8 cellular contexts compared by ENCODE assay signal in the genomic region with DNA sequence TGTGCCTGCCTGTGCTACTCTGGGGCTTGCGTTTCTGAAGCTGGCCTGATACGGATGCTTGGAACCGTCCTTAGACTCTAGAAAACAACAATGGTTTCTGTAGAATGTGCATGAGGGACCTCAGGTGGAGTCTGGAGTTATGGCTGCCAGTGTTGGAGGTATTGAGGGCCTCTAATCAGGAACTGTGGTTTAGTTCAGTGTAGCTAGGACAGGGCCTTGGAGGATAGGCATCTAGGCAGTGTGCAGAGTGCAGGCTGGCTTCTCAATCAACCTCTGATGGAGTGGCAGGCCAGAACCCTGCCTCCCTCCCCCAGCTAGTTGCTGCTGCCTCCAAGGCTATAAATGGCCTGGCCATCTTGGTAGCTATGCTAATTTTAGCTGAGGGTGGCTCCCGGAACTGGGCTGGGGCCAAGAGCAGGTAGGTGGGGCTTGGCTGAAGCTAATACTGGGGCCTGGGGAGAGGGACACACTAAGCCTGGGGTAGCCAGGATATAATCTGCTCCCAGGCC. TPM values are rescaled to one million over a fixed set of nuclear protein-coding genes. Genes with fewer than 3 reads are reported as not detected.
A peak's percentile ranks its signal among the peaks of the same experiment; 100 is the strongest.
DNase-seq lines count a peak whose midpoint lies in the region; ATAC-seq and TF ChIP-seq lines count a peak whose summit lies in the region.

No MANE protein-coding gene starts in this region.

- peaks cover 67% of the 10 kb centered on the region for H3K4me1 Mint-ChIP-seq in activated CD4-positive, alpha-beta T cell treated with anti-CD3 and anti-CD28 coated beads for 36 hours
- H3K4me1 Mint-ChIP-seq in activated B cell treated with CpG ODN at 0.5 μM for 24 hours = peaks cover 82% of the 10 kb centered on the region

- CTCF ChIA-PET in activated CD4-positive, alpha-beta T cell treated with anti-CD3 and anti-CD28 coated beads for 36 hours (lab: Charles Lee) = interaction anchor here (0.7 to 4.0 kb wide), 6 partner anchors 8 to 213 kb away, joined by 3 to 33 read pairs (median 6); no protein-coding TSS in a partner anchor
- CTCF ChIA-PET in activated B cell treated with CpG ODN at 0.5 μM for 24 hours (lab: Charles Lee) = interaction anchor here (0.8 to 1.5 kb wide), 3 partner anchors 10 to 210 kb away, joined by 3 to 4 read pairs (median 3); no protein-coding TSS in a partner anchor

- H3K27me3 Mint-ChIP-seq in activated CD4-positive, alpha-beta T cell treated with anti-CD3 and anti-CD28 coated beads for 36 hours = no peaks in the 10 kb centered on the region
- no peaks in the 10 kb centered on the region for H3K27me3 Mint-ChIP-seq in activated B cell treated with CpG ODN at 0.5 μM for 24 hours

- H3K27me3 ChIP-seq in mucosa of rectum (ENCODE audit: control insufficient read depth in 2 of 2, insufficient read depth in 2 of 2, low read length in 2 of 2) = no peaks in the 10 kb centered on the region

- intact Hi-C loops in activated CD4-positive, alpha-beta T cell treated with anti-CD3 and anti-CD28 coated beads for 36 hours (cut with DNase I, micrococcal nuclease) = loop anchor here in 1 of 2 experiments (10.0 kb wide), 1 partner anchor 125 kb away; no protein-coding TSS in a partner anchor
- intact Hi-C loops in activated B cell treated with CpG ODN at 0.5 μM for 24 hours (cut with micrococcal nuclease) = loop anchor here (1.0 kb wide), 1 partner anchor 8 kb away; no protein-coding TSS in a partner anchor

- DNase-seq in activated CD4-positive, alpha-beta T cell treated with anti-CD3 and anti-CD28 coated beads for 36 hours = peak; percentile 50
- no peak for DNase-seq in activated CD4-positive, alpha-beta T cell treated with anti-CD3 and anti-CD28 coated beads for 4 hours
- no peak for DNase-seq in activated B cell treated with CpG ODN at 0.5 μM for 24 hours
- no peak for DNase-seq in HPDE6-E6E7 (ENCODE audit: extremely low spot score)
- no peak for DNase-seq in COLO829 (ENCODE audit: low spot score)

- no peaks in the 10 kb centered on the region for H3K9me3 ChIP-seq in mucosa of rectum (ENCODE audit: control insufficient read depth in 2 of 2, low read length in 2 of 2)

- no peak overlapping the region for H3K9ac ChIP-seq in mucosa of rectum (ENCODE audit: low read depth in 1 of 2, low read length in 2 of 2)

- H3K36me3 ChIP-seq in mucosa of rectum (ENCODE audit: control insufficient read depth in 2 of 2, insufficient read depth in 2 of 2, low read length in 2 of 2) = no peaks in the 10 kb centered on the region

- no peak for TF ChIP-seq CTCF in activated B cell treated with CpG ODN at 0.5 μM for 24 hours (IDR thresholded peaks at IDR 0.05)

- no peak for ATAC-seq in activated CD4-positive, alpha-beta T cell treated with anti-CD3 and anti-CD28 coated beads for 36 hours
- ATAC-seq in HG03066 (IDR thresholded peaks at IDR 0.05; ENCODE audit: low read depth, unreplicated experiment) (peak; percentile 41), activated B cell treated with CpG ODN at 0.5 μM for 24 hours (ENCODE audit: low read depth) (no peak), GM18873 (IDR thresholded peaks at IDR 0.05; ENCODE audit: low FRiP score, unreplicated experiment) (no peak)

- H3K36me3 Mint-ChIP-seq in activated CD4-positive, alpha-beta T cell treated with anti-CD3 and anti-CD28 coated beads for 36 hours (ENCODE audit: low read depth) = peaks cover 21% of the 10 kb centered on the region
- peaks cover 4% of the 10 kb centered on the region for H3K36me3 Mint-ChIP-seq in activated B cell treated with CpG ODN at 0.5 μM for 24 hours (ENCODE audit: low read depth)

- H3K9me3 Mint-ChIP-seq in activated CD4-positive, alpha-beta T cell treated with anti-CD3 and anti-CD28 coated beads for 36 hours (ENCODE audit: low read depth) = no peaks in the 10 kb centered on the region
- no peaks in the 10 kb centered on the region for H3K9me3 Mint-ChIP-seq in activated B cell treated with CpG ODN at 0.5 μM for 24 hours

- H3K4me3 Mint-ChIP-seq in activated CD4-positive, alpha-beta T cell treated with anti-CD3 and anti-CD28 coated beads for 36 hours = peak overlapping the region; percentile 88
- H3K4me3 Mint-ChIP-seq in activated B cell treated with CpG ODN at 0.5 μM for 24 hours = peak overlapping the region; percentile 44

- H3K4me1 ChIP-seq in mucosa of rectum (ENCODE audit: control insufficient read depth in 2 of 2, insufficient read depth in 2 of 2, low read length in 2 of 2) = peaks cover 31 to 49% of the 10 kb centered on the region in 2 donors

- POLR2A ChIA-PET in activated CD4-positive, alpha-beta T cell treated with anti-CD3 and anti-CD28 coated beads for 36 hours (lab: Charles Lee) = interaction anchor here (0.6 to 1.2 kb wide), 5 partner anchors 9 to 211 kb away, joined by 3 to 7 read pairs (median 5); no protein-coding TSS in a partner anchor
- POLR2A ChIA-PET in activated B cell treated with CpG ODN at 0.5 μM for 24 hours (lab: Charles Lee) = interaction anchor here (0.6 to 1.5 kb wide), 4 partner anchors 12 to 206 kb away, joined by 3 to 12 read pairs (median 6); no protein-coding TSS in a partner anchor

- peak overlapping the region; percentile 98 for H3K27ac Mint-ChIP-seq in activated CD4-positive, alpha-beta T cell treated with anti-CD3 and anti-CD28 coated beads for 36 hours
- no peak overlapping the region for H3K27ac Mint-ChIP-seq in activated B cell treated with CpG ODN at 0.5 μM for 24 hours

- H3K4me3 ChIP-seq in mucosa of rectum (ENCODE audit: low read length in 2 of 2) = peak overlapping the region; percentile 39 to 44

- H3K27ac ChIP-seq in mucosa of rectum (ENCODE audit: low read depth in 2 of 2, low read length in 2 of 2) = peak overlapping the region in 1 of 2 donors; percentile 27

RNA-seq across cellular contexts. Expression of gene STIM1, which starts 4.0 kb away (rescaled TPM):
- 10 to 100 TPM; 60.0 to 62.6 TPM for total RNA-seq in activated CD4-positive, alpha-beta T cell treated with anti-CD3 and anti-CD28 coated beads for 36 hours
- 37.3 and 38.4 TPM in 2 replicates for total RNA-seq in activated B cell treated with CpG ODN at 0.5 μM for 24 hours

RNA-seq across cellular contexts. Expression of gene RHOG, which starts 18.7 kb away (rescaled TPM):
- 100 to 1,000 TPM; 157 to 180 TPM for total RNA-seq in activated CD4-positive, alpha-beta T cell treated with anti-CD3 and anti-CD28 coated beads for 36 hours
- total RNA-seq in activated B cell treated with CpG ODN at 0.5 μM for 24 hours = 163 and 176 TPM in 2 replicates

RNA-seq across cellular contexts. Expression of gene PGAP2, which starts 51.1 kb away (rescaled TPM):
- 10 to 100 TPM; 33.6 to 39.2 TPM for total RNA-seq in activated CD4-positive, alpha-beta T cell treated with anti-CD3 and anti-CD28 coated beads for 36 hours
- 19.7 and 25.0 TPM in 2 replicates for total RNA-seq in activated B cell treated with CpG ODN at 0.5 μM for 24 hours
